ENCODE assay signal across 26 cellular contexts in genomic region chrX:79036152-79036551, GRCh38.
DNase-seq lines count a peak whose midpoint lies in the region; ATAC-seq, FAIRE-seq and TF ChIP-seq lines count a peak whose summit lies in the region.
"Had no signal": no experiment of that assay in that cellular context is flagged by ENCODE, and none has a peak within 500 bp of the region (broad histone marks: within the 10 kb centered on the region; RNA-seq: fewer than 3 reads in every experiment).

No MANE protein-coding gene starts in this region.

- H3K36me3 ChIP-seq in mammary epithelial cell (ENCODE audit: insufficient read depth, low read length) (no peaks in the 10 kb centered on the region), GM23338 (ENCODE audit: insufficient read depth) (no peaks in the 10 kb centered on the region), OCI-LY3 (replicated peaks; ENCODE audit: low read depth, low read length) (no peaks in the 10 kb centered on the region), HepG2 (replicated peaks in 1 of 2; ENCODE audit: control insufficient read depth in 1 of 2, insufficient read depth in 2 of 2, low read length in 2 of 2) (no peaks in the 10 kb centered on the region)
- H3K36me3 ChIP-seq: adrenal gland, left lung had no signal

- in situ Hi-C loops in mammary epithelial cell (cut with MboI; ENCODE audit: low sequenced_read_pairs in 2 of 2) = no loop called here
- in situ Hi-C loops in HepG2 (cut with HindIII; ENCODE audit: extremely low pct_ligation_motif_present, low pct_unique_long_range_greater_than_20kb) = no loop called here

- dilution Hi-C loops in mammary epithelial cell (cut with HindIII; ENCODE audit: low sequenced_read_pairs) = no loop called here

- FAIRE-seq in HepG2 (lab: Jason Lieb, UNC) = no peak
- FAIRE-seq: endothelial cell of umbilical vein had no signal

- TF ChIP-seq CTCF in MCF 10A (IDR thresholded peaks at IDR 0.05; ENCODE audit: unreplicated experiment) = no peak
- TF ChIP-seq CTCF in mammary epithelial cell (conservative IDR thresholded peaks at IDR 0.05 in 1 of 2, IDR thresholded peaks at IDR 0.05 in 1 of 2; ENCODE audit: extremely low read depth in 1 of 2, insufficient read depth in 1 of 2, low read depth in 1 of 2, low read length in 2 of 2) = no peak
- TF ChIP-seq CTCF in GM23338 (conservative IDR thresholded peaks at IDR 0.05; ENCODE audit: low read depth in 2 of 2) = no peak
- TF ChIP-seq CTCF in OCI-LY3 (IDR thresholded peaks at IDR 0.05; ENCODE audit: low read depth, low read length) = 0 out of 2 replicates have a peak, but pooled peaks have one; percentile 6
- no peak for TF ChIP-seq CTCF in HepG2 (CRISPR knock-in tag; IDR thresholded peaks at IDR 0.05)

- H3K79me2 ChIP-seq in mammary epithelial cell (ENCODE audit: insufficient read depth, low read length) = no peaks in the 10 kb centered on the region
- no peaks in the 10 kb centered on the region for H3K79me2 ChIP-seq in GM23338 (replicated peaks; ENCODE audit: insufficient read depth)
- H3K79me2 ChIP-seq in OCI-LY3 (ENCODE audit: low read length) = no peaks in the 10 kb centered on the region
- H3K79me2 ChIP-seq in HepG2 (ENCODE audit: insufficient read depth, low read length) = no peaks in the 10 kb centered on the region

- intact Hi-C loops in MCF 10A (cut with micrococcal nuclease) = no loop called here
- intact Hi-C loops in mammary epithelial cell (cut with micrococcal nuclease) = no loop called here
- intact Hi-C loops in HepG2 (cut with micrococcal nuclease; ENCODE audit: unreplicated experiment) = no loop called here

- no peak for TF ChIP-seq POLR2A in HepG2 (IDR thresholded peaks at IDR 0.05; ENCODE audit: insufficient read depth in 1 of 2, low read depth in 2 of 2, low read length in 2 of 2)

- BruUV-seq in MCF 10A (replicated peaks; lab: Mats Ljungman, UMichigan) (no TSS peak), mammary epithelial cell (replicated peaks; lab: Mats Ljungman, UMichigan) (no TSS peak), HepG2 (replicated peaks; lab: Mats Ljungman, UMichigan) (no TSS peak)

- 0% methylated on average over 3 of the region's 3 CpGs for WGBS in mammary epithelial cell (ENCODE audit: low coverage, missing lambda C conversion rate)
- 0% methylated on average over 1 of the region's 3 CpGs for WGBS in HepG2 (ENCODE audit: low lambda C conversion rate)

- H3K4me3 ChIP-seq in mammary epithelial cell (replicated peaks in 1 of 3; ENCODE audit: insufficient read depth in 1 of 3, low read depth in 2 of 3, low read length in 3 of 3) = no peak overlapping the region
- no peak overlapping the region for H3K4me3 ChIP-seq in GM23338
- H3K4me3 ChIP-seq in OCI-LY3 (ENCODE audit: low read length) = no peak overlapping the region
- no peak overlapping the region for H3K4me3 ChIP-seq in HepG2 (replicated peaks in 1 of 3; ENCODE audit: insufficient read depth in 1 of 3, low read depth in 2 of 3, low read length in 3 of 3)
- H3K4me3 ChIP-seq: adrenal gland, GM23248, left lung had no signal

- DNase-seq in MCF 10A (ENCODE audit: unreplicated experiment) = peak; percentile 0
- DNase-seq in mammary epithelial cell = no peak
- peak; percentile 0 for DNase-seq in GM23338 (ENCODE audit: low spot score)
- no peak for DNase-seq in HepG2 (ENCODE audit: low spot score)
- no peak for DNase-seq in NCI-H446 treated with DMSO at 0.1 percent for 48 hours (lab: John Stamatoyannopoulos, UW)
- DNase-seq in retina = no peak
- DNase-seq: activated effector memory CD4-positive, alpha-beta T cell treated with anti-CD3 and anti-CD28 coated beads, Interleukin-2, amount 50 U/mL, for 16 hours; adrenal gland; CD4-positive, CD25-positive, alpha-beta regulatory T cell; GM23248; KBM-7; left lung; NCI-H1417 treated with DMSO at 0.1 percent for 48 hours; NCI-H2081; NCI-H226; NCI-H748 treated with DMSO at 0.1 percent for 48 hours; PC-3; SHP77; SW 1271; T-helper 9 cell had no signal

- CTCF ChIA-PET in MCF 10A (lab: Yijun Ruan, JAX) = interaction anchor here (0.9 kb wide), 1 partner anchor 45 kb away, joined by 3 read pairs; no protein-coding TSS in a partner anchor
- CTCF ChIA-PET in mammary epithelial cell (lab: Charles Lee; ENCODE audit: low non-redundant PET) = no interaction called here
- CTCF ChIA-PET in HepG2 (lab: Yijun Ruan, JAX; ENCODE audit: low intra/inter-chr PET ratio, low total read pairs) = no interaction called here

- H3K4me2 ChIP-seq in mammary epithelial cell (ENCODE audit: insufficient read depth, low read depth, low read length) (no peak overlapping the region), GM23338 (no peak overlapping the region), OCI-LY3 (ENCODE audit: low read length) (no peak overlapping the region), HepG2 (ENCODE audit: low read depth, low read length) (no peak overlapping the region)

- H2AFZ ChIP-seq in mammary epithelial cell (ENCODE audit: low read depth, low read length) (no peak overlapping the region), GM23338 (no peak overlapping the region), OCI-LY3 (ENCODE audit: low read depth, low read length) (no peak overlapping the region), HepG2 (ENCODE audit: low read length) (no peak overlapping the region)
- H2AFZ ChIP-seq: GM23248 had no signal

- H3K9me3 Mint-ChIP-seq in MCF 10A (ENCODE audit: unreplicated experiment) (peaks cover 4% of the 10 kb centered on the region), GM23338 (peaks cover 12% of the 10 kb centered on the region)
- H3K9me3 Mint-ChIP-seq: brain; stimulated activated naive CD8-positive, alpha-beta T cell treated with anti-CD3 and anti-CD28 coated beads, Interleukin-15, Interleukin-2, amounts not matched to agents 100 ng/mL and 50 ng/mL, for 24 hours had no signal

- H3K27me3 Mint-ChIP-seq in MCF 10A (ENCODE audit: insufficient read depth, unreplicated experiment) (no peaks in the 10 kb centered on the region), GM23338 (ENCODE audit: insufficient read depth, low read depth, poor library complexity) (no peaks in the 10 kb centered on the region)
- H3K27me3 Mint-ChIP-seq: brain; CD4-positive, CD25-positive, alpha-beta regulatory T cell; progenitor cell of endocrine pancreas; stimulated activated naive CD8-positive, alpha-beta T cell treated with anti-CD3 and anti-CD28 coated beads, Interleukin-15, Interleukin-2, amounts not matched to agents 100 ng/mL and 50 ng/mL, for 24 hours had no signal

- peaks cover 2% of the 10 kb centered on the region for H3K9me3 ChIP-seq in mammary epithelial cell (replicated peaks; ENCODE audit: insufficient read depth, low read length)
- no peaks in the 10 kb centered on the region for H3K9me3 ChIP-seq in OCI-LY3 (ENCODE audit: insufficient read depth, low read length)
- peaks cover 23% of the 10 kb centered on the region for H3K9me3 ChIP-seq in HepG2 (ENCODE audit: low read length)
- H3K9me3 ChIP-seq: adrenal gland, left lung had no signal

- ATAC-seq in GM23338 (no peak), HepG2 (no peak), HG02610 (IDR thresholded peaks at IDR 0.05; ENCODE audit: unreplicated experiment) (no peak)
- ATAC-seq: left lung, PC-3 had no signal

- no peaks in the 10 kb centered on the region for H3K36me3 Mint-ChIP-seq in MCF 10A (ENCODE audit: insufficient read depth, unreplicated experiment)
- no peaks in the 10 kb centered on the region for H3K36me3 Mint-ChIP-seq in GM23338 (ENCODE audit: low read depth)
- H3K36me3 Mint-ChIP-seq: brain; CD4-positive, CD25-positive, alpha-beta regulatory T cell had no signal

- no peaks in the 10 kb centered on the region for H3K9me2 ChIP-seq in GM23338 (ENCODE audit: insufficient read depth)

- no peak for TF ChIP-seq RAD21 in HepG2 (CRISPR knock-in tag; IDR thresholded peaks at IDR 0.05)

- no peaks in the 10 kb centered on the region for H3F3A ChIP-seq in GM23338 (replicated peaks; ENCODE audit: low read depth)

- H3K4me1 ChIP-seq in mammary epithelial cell (ENCODE audit: insufficient read depth, low read length) = no peaks in the 10 kb centered on the region
- H3K4me1 ChIP-seq in GM23338 (ENCODE audit: insufficient read depth) = no peaks in the 10 kb centered on the region
- no peaks in the 10 kb centered on the region for H3K4me1 ChIP-seq in OCI-LY3 (ENCODE audit: low read length)
- no peaks in the 10 kb centered on the region for H3K4me1 ChIP-seq in HepG2 (ENCODE audit: insufficient read depth, low read length)
- H3K4me1 ChIP-seq: adrenal gland, left lung had no signal

- H3K27me3 ChIP-seq in mammary epithelial cell (ENCODE audit: insufficient read depth, low read length) (no peaks in the 10 kb centered on the region), GM23338 (ENCODE audit: insufficient read depth) (no peaks in the 10 kb centered on the region), OCI-LY3 (ENCODE audit: low read depth, low read length) (no peaks in the 10 kb centered on the region), HepG2 (ENCODE audit: control insufficient read depth in 1 of 2, insufficient read depth in 2 of 2, low read length in 2 of 2) (no peaks in the 10 kb centered on the region)
- H3K27me3 ChIP-seq: adrenal gland, left lung had no signal

- H4K20me1 ChIP-seq in mammary epithelial cell (ENCODE audit: insufficient read depth, low read length) (no peaks in the 10 kb centered on the region), GM23338 (replicated peaks; ENCODE audit: insufficient read depth) (no peaks in the 10 kb centered on the region), OCI-LY3 (ENCODE audit: insufficient read depth, low read length) (no peaks in the 10 kb centered on the region), HepG2 (ENCODE audit: insufficient read depth, low read length) (no peaks in the 10 kb centered on the region)

- H3K27ac ChIP-seq in mammary epithelial cell (ENCODE audit: insufficient read depth, low read depth, low read length) = no peak overlapping the region
- H3K27ac ChIP-seq in GM23338 (ENCODE audit: low read depth) = no peak overlapping the region
- H3K27ac ChIP-seq in OCI-LY3 (ENCODE audit: low read length) = no peak overlapping the region
- no peak overlapping the region for H3K27ac ChIP-seq in HepG2 (ENCODE audit: extremely low read length, insufficient read depth, low read length)
- H3K27ac ChIP-seq: adrenal gland, GM23248, left lung had no signal

- H3K27ac Mint-ChIP-seq in MCF 10A (ENCODE audit: low read depth, unreplicated experiment) (no peak overlapping the region), GM23338 (no peak overlapping the region)
- H3K27ac Mint-ChIP-seq: CD4-positive, CD25-positive, alpha-beta regulatory T cell; progenitor cell of endocrine pancreas; stimulated activated naive CD8-positive, alpha-beta T cell treated with anti-CD3 and anti-CD28 coated beads, Interleukin-15, Interleukin-2, amounts not matched to agents 100 ng/mL and 50 ng/mL, for 24 hours had no signal

- H3K4me1 Mint-ChIP-seq in MCF 10A (ENCODE audit: insufficient read depth, unreplicated experiment) (no peaks in the 10 kb centered on the region), GM23338 (no peaks in the 10 kb centered on the region; the same call in 2 of the 3 replicates)
- H3K4me1 Mint-ChIP-seq: brain had no signal

- H3K9ac ChIP-seq in mammary epithelial cell (ENCODE audit: insufficient read depth, low read length) (no peak overlapping the region), OCI-LY3 (ENCODE audit: low read length) (no peak overlapping the region), HepG2 (ENCODE audit: insufficient read depth, low read depth, low read length) (no peak overlapping the region)
- H3K9ac ChIP-seq: GM23248 had no signal

- no peak for TF ChIP-seq EP300 in HepG2 (IDR thresholded peaks at IDR 0.05; ENCODE audit: low read depth in 2 of 2, low read length in 2 of 2)
- TF ChIP-seq EP300 in HepG2 (CRISPR knock-in tag; IDR thresholded peaks at IDR 0.05; ENCODE audit: borderline replicate concordance) = no peak

- POLR2A ChIA-PET in MCF 10A (lab: Yijun Ruan, JAX) = no interaction called here
- POLR2A ChIA-PET in HepG2 (lab: Yijun Ruan, JAX) = no interaction called here

- H3K4me3 Mint-ChIP-seq in MCF 10A (ENCODE audit: unreplicated experiment) = no peak overlapping the region
- no peak overlapping the region for H3K4me3 Mint-ChIP-seq in GM23338
- H3K4me3 Mint-ChIP-seq: CD4-positive, CD25-positive, alpha-beta regulatory T cell; stimulated activated naive CD8-positive, alpha-beta T cell treated with anti-CD3 and anti-CD28 coated beads, Interleukin-15, Interleukin-2, amounts not matched to agents 100 ng/mL and 50 ng/mL, for 24 hours had no signal

Comparison
In these comparisons a context has a peak if more than half of its experiments do, and no peak if none do; other contexts are left out.
1. DNase-seq: peak in MCF 10A (single experiment) and GM23338 (single experiment); none in mammary epithelial cell (single experiment), HepG2 (single experiment), NCI-H446 treated with DMSO at 0.1 percent for 48 hours (single experiment) and retina (single experiment).